In genomic region chr12:62163368-62163767, GRCh38 we compare ENCODE assay signal across 1 cellular context.
TF ChIP-seq lines count a peak whose summit lies in the region.

No MANE protein-coding gene starts in this region.

TF ChIP-seq in H1, 55 proteins besides CTCF, POLR2A, EP300 and RAD21 (continued from another document):
- TF ChIP-seq GTF2F1 (IDR thresholded peaks at IDR 0.05; ENCODE audit: borderline replicate concordance, low read depth, low read length) (no peak), HDAC2 (IDR thresholded peaks at IDR 0.05; ENCODE audit: borderline replicate concordance in 1 of 2, low read depth in 2 of 2, low read length in 2 of 2) (no peak), RBBP5 (IDR thresholded peaks at IDR 0.05; ENCODE audit: borderline replicate concordance, low read depth, low read length) (no peak), BRCA1 (IDR thresholded peaks at IDR 0.05; ENCODE audit: low read depth, low read length) (no peak), TEAD4 (IDR thresholded peaks at IDR 0.05; ENCODE audit: low read depth, low read length) (no peak), KDM1A (IDR thresholded peaks at IDR 0.05; ENCODE audit: borderline replicate concordance, low read length) (no peak)
